Comparison of ENCODE assay signal across 1 cellular context in genomic region chr22:22297790-22298653, GRCh38.
A peak's percentile ranks its signal among the peaks of the same experiment; 100 is the strongest.
TF ChIP-seq lines count a peak whose summit lies in the region.

No MANE protein-coding gene starts in this region.

TF ChIP-seq in HEK293, 187 proteins besides CTCF, POLR2A, EP300 and RAD21 (continued from another document):
- 0 out of 2 replicates have a peak, but pooled peaks have one; percentile 12 for TF ChIP-seq ZBTB10 (tag by site-specific recombination; IDR thresholded peaks at IDR 0.05)
- TF ChIP-seq ZBTB48 (tag by site-specific recombination; IDR thresholded peaks at IDR 0.05): peak; percentile 41; the same call in 1 of the 2 replicates
- TF ChIP-seq ZNF600 (tag by site-specific recombination; IDR thresholded peaks at IDR 0.05): peak; percentile 38; the same call in 1 of the 2 replicates
- TF ChIP-seq ZFHX2 (tag by site-specific recombination; conservative IDR thresholded peaks at IDR 0.05): peak; percentile 84
- TF ChIP-seq EGR2 (tag by site-specific recombination; IDR thresholded peaks at IDR 0.05; ENCODE audit: low read depth): peak; percentile 83
- TF ChIP-seq ZIC2 (tag by site-specific recombination; IDR thresholded peaks at IDR 0.05): peak; percentile 67
- TF ChIP-seq ZNF341 (tag by site-specific recombination; IDR thresholded peaks at IDR 0.05; ENCODE audit: low read depth): peak; percentile 52
